In the genomic region with DNA sequence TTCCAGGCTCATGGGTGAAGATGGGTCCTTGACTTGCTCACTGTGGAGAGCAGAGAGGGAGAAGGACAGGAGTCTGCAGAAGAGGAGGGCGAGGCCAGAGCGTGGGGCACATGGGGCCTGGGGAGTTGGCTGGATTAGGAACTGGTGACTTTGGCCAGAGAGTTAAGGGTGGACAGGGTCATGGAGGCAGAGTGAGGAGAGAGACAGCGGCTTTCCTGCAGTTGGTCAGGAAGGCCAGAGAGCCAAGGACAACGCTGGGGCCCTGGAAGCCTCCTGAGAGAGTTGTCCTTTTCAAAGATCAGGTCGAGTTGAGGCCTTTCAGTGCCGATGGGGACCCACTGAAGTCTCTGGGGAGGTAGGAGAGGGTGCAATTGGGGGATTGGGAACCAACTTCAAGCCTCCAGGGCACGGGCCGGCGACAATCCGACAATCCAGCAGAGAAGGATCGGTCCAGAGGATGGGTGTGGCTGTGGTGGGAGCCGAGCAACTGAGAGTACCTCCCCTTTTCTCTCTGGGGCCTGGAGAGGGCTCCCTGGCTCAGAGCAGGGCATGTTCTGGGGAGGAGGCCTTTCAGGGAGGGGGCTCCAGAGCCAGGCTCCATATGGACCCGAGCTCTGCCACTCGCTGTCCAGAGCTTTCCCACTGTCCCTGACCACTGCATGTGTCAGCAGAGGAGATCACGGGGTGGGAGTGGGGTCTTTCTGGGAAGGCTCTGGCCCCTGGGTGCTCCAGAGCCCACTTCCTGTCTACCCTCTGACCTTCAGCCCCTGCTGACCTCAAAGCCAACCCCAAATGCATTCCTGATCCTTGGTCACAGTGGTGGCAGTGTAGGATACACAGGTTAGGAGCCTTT, we compare ENCODE assay signal across 11 cellular contexts. TPM values are rescaled to one million over a fixed set of nuclear protein-coding genes. Genes with fewer than 3 reads are reported as not detected.
DNase-seq lines count a peak whose midpoint lies in the region; ATAC-seq and TF ChIP-seq lines count a peak whose summit lies in the region.
"Had no signal": no experiment of that assay in that cellular context is flagged by ENCODE, and none has a peak within 500 bp of the region (broad histone marks: within the 10 kb centered on the region; RNA-seq: fewer than 3 reads in every experiment).

No MANE protein-coding gene starts in this region.

- H3K9me3 Mint-ChIP-seq in naive B cell, result no peaks in the 10 kb centered on the region

- H3K4me1 ChIP-seq in colonic mucosa, result peaks cover 7% of the 10 kb centered on the region
- peaks cover 88% of the 10 kb centered on the region for H3K4me1 ChIP-seq in vagina

- DNase-seq in left cardiac atrium, result peak; percentile 48
- DNase-seq in Right ventricle myocardium inferior (ENCODE audit: missing footprints), result no peak
- DNase-seq in colonic mucosa, result no peak
- no peak for DNase-seq in naive B cell
- no peak for DNase-seq in vagina (ENCODE audit: extremely low spot score in 2 of 2)
- DNase-seq in HuH-7.5 (ENCODE audit: low spot score), result no peak
- no peak for DNase-seq in SIG-M5 (lab: John Stamatoyannopoulos, UW)
- DNase-seq in NCI-H146 treated with DMSO at 0.1 percent for 48 hours (lab: John Stamatoyannopoulos, UW; ENCODE audit: unreplicated experiment), result no peak
- DNase-seq: DMS 273 treated with DMSO at 0.1 percent for 48 hours, NCI-H526 had no signal

- H3K36me3 Mint-ChIP-seq in naive B cell, result peaks cover 13 to 15% of the 10 kb centered on the region in 2 donors

- TF ChIP-seq CTCF in colonic mucosa (IDR thresholded peaks at IDR 0.05) (no peak), vagina (IDR thresholded peaks at IDR 0.05) (no peak)

- no peaks in the 10 kb centered on the region for H3K27me3 Mint-ChIP-seq in naive B cell

- H3K4me3 ChIP-seq in colonic mucosa, result no peak overlapping the region
- peak overlapping the region in 1 of 2 donors; percentile 2 for H3K4me3 ChIP-seq in vagina

- intact Hi-C loops in left cardiac atrium (cut with DNase I) (no loop called here), Right ventricle myocardium inferior (cut with DNase I) (no loop called here), colonic mucosa (cut with DNase I) (no loop called here), vagina (cut with DNase I) (no loop called here)

- H3K27me3 ChIP-seq in colonic mucosa, result no peaks in the 10 kb centered on the region
- no peaks in the 10 kb centered on the region for H3K27me3 ChIP-seq in vagina

- H3K9ac ChIP-seq in colonic mucosa (ENCODE audit: low read depth in 2 of 2, low read length in 2 of 2), result peak overlapping the region in 1 of 2 donors; percentile 19

- H3K36me3 ChIP-seq in colonic mucosa (peaks cover 15% of the 10 kb centered on the region), vagina (peaks cover 0 to 23% of the 10 kb centered on the region in 2 donors)

- ATAC-seq in left cardiac atrium, result peak in 1 of 2 donors; percentile 7
- ATAC-seq in Right ventricle myocardium inferior, result no peak
- no peak for ATAC-seq in naive B cell (ENCODE audit: low read depth in 2 of 2)

- peak overlapping the region; percentile 4 for H3K27ac ChIP-seq in colonic mucosa
- H3K27ac ChIP-seq in vagina, result peak overlapping the region; percentile 96

- H3K27ac Mint-ChIP-seq in naive B cell, result peak overlapping the region in 4 of 6 donors; percentile 5 to 71 (median 36)

- H3K4me3 Mint-ChIP-seq in naive B cell, result no peak overlapping the region

- no peak for TF ChIP-seq POLR2A in vagina (IDR thresholded peaks at IDR 0.05)

- H3K4me1 Mint-ChIP-seq in naive B cell, result peaks cover 8 to 17% (median 13%) of the 10 kb centered on the region in 3 donors

- H3K9me3 ChIP-seq in colonic mucosa (no peaks in the 10 kb centered on the region), vagina (no peaks in the 10 kb centered on the region)

RNA-seq across cellular contexts. Expression of gene PHYHD1, which starts 7.5 kb away (rescaled TPM):
- 10 to 100 TPM; 21.4 to 28.2 TPM for total RNA-seq in left cardiac atrium
- total RNA-seq in Right ventricle myocardium inferior, result 30.2 TPM
- total RNA-seq in colonic mucosa, result 1 to 10 TPM; 1.8 to 6.6 TPM
- under 1 TPM in 2 of 6 donors, not detected in 4; 0.34 to 0.39 TPM for polyA plus RNA-seq in naive B cell (ENCODE audit: low read depth in 6 of 6)
- total RNA-seq in vagina, result 23.6 TPM
- total RNA-seq: activated CD8-positive, alpha-beta memory T cell treated with anti-CD3 and anti-CD28 coated beads for 36 hours had no signal

RNA-seq across cellular contexts. Expression of gene LRRC8A, which starts 31.3 kb away (rescaled TPM):
- total RNA-seq in left cardiac atrium (10 to 100 TPM; 23.7 to 47.8 TPM), Right ventricle myocardium inferior (23.9 TPM), colonic mucosa (10 to 100 TPM; 26.5 to 31.5 TPM), vagina (110 TPM)
- polyA plus RNA-seq in naive B cell (ENCODE audit: low read depth in 6 of 6), result 10 to 100 TPM in 5 of 6 donors, 1 to 10 TPM in 1; 8.7 to 25.5 (median 14.6) TPM

RNA-seq across cellular contexts. Expression of gene KYAT1, which starts 31.5 kb away (rescaled TPM):
- total RNA-seq in left cardiac atrium, result 10 to 100 TPM; 10.4 to 10.8 TPM
- 11.9 TPM for total RNA-seq in Right ventricle myocardium inferior
- 1 to 10 TPM; 2.0 to 5.1 TPM for total RNA-seq in colonic mucosa
- 1 to 10 TPM; 7.0 to 9.7 (median 8.5) TPM for polyA plus RNA-seq in naive B cell (ENCODE audit: low read depth in 6 of 6)
- 11.0 TPM for total RNA-seq in vagina

RNA-seq across cellular contexts. Expression of gene DOLK, which starts 34.1 kb away (rescaled TPM):
- total RNA-seq in left cardiac atrium (10 to 100 TPM in 1 of 2 donors, 1 to 10 TPM in 1; 9.3 to 11.3 TPM), Right ventricle myocardium inferior (7.5 TPM), colonic mucosa (10 to 100 TPM in 1 of 2 donors, 1 to 10 TPM in 1; 7.9 to 15.8 TPM), vagina (8.1 TPM)
- 10 to 100 TPM in 4 of 6 donors, 1 to 10 TPM in 2; 9.3 to 14.2 (median 10.4) TPM for polyA plus RNA-seq in naive B cell (ENCODE audit: low read depth in 6 of 6)

RNA-seq across cellular contexts. Expression of gene NUP188, which starts 34.2 kb away (rescaled TPM):
- total RNA-seq in left cardiac atrium (10 to 100 TPM; 14.8 to 30.0 TPM), Right ventricle myocardium inferior (16.0 TPM), colonic mucosa (10 to 100 TPM; 26.8 to 43.9 TPM), vagina (69.0 TPM)
- polyA plus RNA-seq in naive B cell (ENCODE audit: low read depth in 6 of 6), result 10 to 100 TPM; 20.2 to 30.2 (median 24.7) TPM
